18 cellular contexts compared by ENCODE assay signal in genomic region chr13:34011552-34012085, GRCh38.
DNase-seq lines count a peak whose midpoint lies in the region; ATAC-seq and TF ChIP-seq lines count a peak whose summit lies in the region.
"Had no signal": no experiment of that assay in that cellular context is flagged by ENCODE, and none has a peak within 500 bp of the region (broad histone marks: within the 10 kb centered on the region; RNA-seq: fewer than 3 reads in every experiment).

No MANE protein-coding gene starts in this region.

- no peaks in the 10 kb centered on the region for H3K36me3 ChIP-seq in heart left ventricle
- H3K36me3 ChIP-seq in left ventricle myocardium inferior: no peaks in the 10 kb centered on the region
- H3K36me3 ChIP-seq: ascending aorta, Peyer's patch, tibial nerve had no signal

- H3K27me3 ChIP-seq in heart left ventricle (no peaks in the 10 kb centered on the region), left ventricle myocardium inferior (ENCODE audit: low read depth) (no peaks in the 10 kb centered on the region)
- H3K27me3 ChIP-seq: ascending aorta, Peyer's patch, tibial nerve had no signal

- intact Hi-C loops in heart left ventricle (cut with DNase I) (no loop called here), left ventricle myocardium inferior (cut with micrococcal nuclease) (no loop called here), left colon (cut with DNase I, micrococcal nuclease) (no loop called here)

- DNase-seq in heart left ventricle (peak in 1 of 5 donors; percentile 23), left ventricle myocardium inferior (no peak), SHP77 (lab: John Stamatoyannopoulos, UW) (peak; percentile 87 to 89), left colon (peak in 1 of 2 donors; percentile 4), 8988T (no peak), NCI-H1930 (lab: John Stamatoyannopoulos, UW) (no peak), NCI-H1436 (lab: John Stamatoyannopoulos, UW) (no peak)
- DNase-seq: activated CD4-positive, alpha-beta T cell treated with anti-CD3 and anti-CD28 coated beads, Interleukin-2, amount 50 U/mL, for 48 hours; activated naive CD4-positive, alpha-beta T cell treated with anti-CD3 and anti-CD28 coated beads for 36 hours; cortex of kidney; mesendoderm; NCI-H2029; NCI-H82; Peyer's patch; stimulated activated naive CD4-positive, alpha-beta T cell had no signal

- H3K9me3 ChIP-seq in heart left ventricle (no peaks in the 10 kb centered on the region), left ventricle myocardium inferior (replicated peaks) (no peaks in the 10 kb centered on the region)
- H3K9me3 ChIP-seq: ascending aorta, Peyer's patch, tibial nerve had no signal

- no peaks in the 10 kb centered on the region for H3K4me1 ChIP-seq in heart left ventricle
- peaks cover 5% of the 10 kb centered on the region for H3K4me1 ChIP-seq in left ventricle myocardium inferior
- H3K4me1 ChIP-seq: ascending aorta, Peyer's patch, tibial nerve had no signal

- ATAC-seq in heart left ventricle (peak in 3 of 4 donors; percentile 42 to 48 (median 44)), left colon (peak; percentile 28), HG03097 (IDR thresholded peaks at IDR 0.05; ENCODE audit: low FRiP score, unreplicated experiment) (no peak)

- no peak overlapping the region for H3K4me3 ChIP-seq in heart left ventricle
- H3K4me3 ChIP-seq in left ventricle myocardium inferior: no peak overlapping the region
- H3K4me3 ChIP-seq: ascending aorta, Peyer's patch, tibial nerve had no signal

- H3K27ac ChIP-seq in heart left ventricle (no peak overlapping the region), left ventricle myocardium inferior (replicated peaks) (no peak overlapping the region)
- H3K27ac ChIP-seq: ascending aorta, Peyer's patch, tibial nerve had no signal

- no peak for TF ChIP-seq POLR2A in heart left ventricle (IDR thresholded peaks at IDR 0.05)

- TF ChIP-seq CTCF in heart left ventricle (IDR thresholded peaks at IDR 0.05): no peak
- no peak for TF ChIP-seq CTCF in left ventricle myocardium inferior (IDR thresholded peaks at IDR 0.05; ENCODE audit: borderline replicate concordance)

- 49 to 67% (median 63%) methylated on average over 5 to 11 of the region's 11 CpGs for WGBS in heart left ventricle, 4 donors

Comparison
In these comparisons a context has a peak if more than half of its experiments do, and no peak if none do; other contexts are left out.
1. DNase-seq: peak in SHP77 (2 of 2); none in left ventricle myocardium inferior (single experiment), 8988T (single experiment), NCI-H1930 (0 of 2) and NCI-H1436 (single experiment).